24 cellular contexts compared by ENCODE assay signal in genomic region chr1:55222152-55222551, GRCh38.
"Had no signal": no experiment of that assay in that cellular context is flagged by ENCODE, and none has a peak within 500 bp of the region (broad histone marks: within the 10 kb centered on the region; RNA-seq: fewer than 3 reads in every experiment).

No MANE protein-coding gene starts in this region.

- H3K4me3 ChIP-seq: coronary artery, dorsolateral prefrontal cortex, esophagus muscularis mucosa, gastrocnemius medialis, heart right ventricle, left lung, lung, mucosa of descending colon had no signal

- ATAC-seq: foreskin keratinocyte, gastrocnemius medialis, heart right ventricle, left cardiac atrium, left lung, left ventricle myocardium superior, mucosa of descending colon had no signal

- DNase-seq: dermis blood vessel endothelial cell; dorsolateral prefrontal cortex; effector CD4-positive, alpha-beta T cell; effector memory CD4-positive, alpha-beta T cell; foreskin keratinocyte; gastrocnemius medialis; glutamatergic neuron; head of caudate nucleus; heart right ventricle; hippocampal formation; left cardiac atrium; left lung; left ventricle myocardium superior; mammary epithelial cell; mucosa of descending colon had no signal

- H3K4me1 ChIP-seq: foreskin keratinocyte had no signal

- H3K9me3 ChIP-seq: esophagus muscularis mucosa, gastrocnemius medialis had no signal

- H3K36me3 Mint-ChIP-seq: memory B cell, mesothelial cell of epicardium had no signal

- H3K9me3 Mint-ChIP-seq: memory B cell had no signal

- H3K36me3 ChIP-seq: esophagus muscularis mucosa, gastrocnemius medialis, heart right ventricle, left lung had no signal

- FAIRE-seq: colon, endothelial cell of umbilical vein, islet of Langerhans, keratinocyte had no signal

- H3K27ac ChIP-seq: coronary artery, dorsolateral prefrontal cortex, esophagus muscularis mucosa, foreskin keratinocyte, gastrocnemius medialis, heart right ventricle, left lung had no signal

- H3K27ac Mint-ChIP-seq: memory B cell, mesothelial cell of epicardium had no signal

- H3K27me3 ChIP-seq: dorsolateral prefrontal cortex, esophagus muscularis mucosa, foreskin keratinocyte, gastrocnemius medialis, heart right ventricle, left lung had no signal

- H3K4me3 Mint-ChIP-seq: memory B cell, mesothelial cell of epicardium had no signal
